In the genomic region with DNA sequence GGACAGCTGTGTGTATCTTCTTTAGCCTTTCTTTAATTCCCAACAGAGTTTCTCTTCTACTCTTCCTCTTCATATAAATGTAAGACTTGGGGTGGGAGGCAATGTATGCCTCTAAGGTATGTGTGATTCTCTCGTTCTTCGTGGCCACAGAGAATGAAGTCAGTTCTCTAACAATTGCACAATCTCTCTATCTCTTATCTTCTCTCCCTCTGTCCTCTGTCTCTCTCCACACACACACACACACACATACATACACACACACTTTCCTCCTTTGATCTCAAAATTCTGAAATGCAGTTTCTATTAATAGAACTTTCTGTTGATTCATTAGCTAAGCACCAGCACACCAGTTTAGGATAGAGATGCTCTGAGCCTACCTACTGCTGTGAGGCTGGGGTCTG, we compare ENCODE assay signal across 1 cellular context.
TF ChIP-seq lines count a peak whose summit lies in the region.

No MANE protein-coding gene starts in this region.

TF ChIP-seq in HEK293, 187 proteins besides CTCF, POLR2A, EP300 and RAD21 (continued from another document):
- no peak for TF ChIP-seq ZNF19 (tag by site-specific recombination; IDR thresholded peaks at IDR 0.05; ENCODE audit: low read depth)
- no peak for TF ChIP-seq KLF8 (tag by site-specific recombination; IDR thresholded peaks at IDR 0.05)
- TF ChIP-seq FEZF1 (tag by site-specific recombination; IDR thresholded peaks at IDR 0.05) = no peak
- no peak for TF ChIP-seq ZBTB1 (tag by site-specific recombination; IDR thresholded peaks at IDR 0.05)
- no peak for TF ChIP-seq ZNF610 (tag by site-specific recombination; IDR thresholded peaks at IDR 0.05; ENCODE audit: borderline replicate concordance)
- TF ChIP-seq MEIS1 (CRISPR knock-in tag; IDR thresholded peaks at IDR 0.05; ENCODE audit: borderline replicate concordance) = no peak
- TF ChIP-seq, protein P1, sequence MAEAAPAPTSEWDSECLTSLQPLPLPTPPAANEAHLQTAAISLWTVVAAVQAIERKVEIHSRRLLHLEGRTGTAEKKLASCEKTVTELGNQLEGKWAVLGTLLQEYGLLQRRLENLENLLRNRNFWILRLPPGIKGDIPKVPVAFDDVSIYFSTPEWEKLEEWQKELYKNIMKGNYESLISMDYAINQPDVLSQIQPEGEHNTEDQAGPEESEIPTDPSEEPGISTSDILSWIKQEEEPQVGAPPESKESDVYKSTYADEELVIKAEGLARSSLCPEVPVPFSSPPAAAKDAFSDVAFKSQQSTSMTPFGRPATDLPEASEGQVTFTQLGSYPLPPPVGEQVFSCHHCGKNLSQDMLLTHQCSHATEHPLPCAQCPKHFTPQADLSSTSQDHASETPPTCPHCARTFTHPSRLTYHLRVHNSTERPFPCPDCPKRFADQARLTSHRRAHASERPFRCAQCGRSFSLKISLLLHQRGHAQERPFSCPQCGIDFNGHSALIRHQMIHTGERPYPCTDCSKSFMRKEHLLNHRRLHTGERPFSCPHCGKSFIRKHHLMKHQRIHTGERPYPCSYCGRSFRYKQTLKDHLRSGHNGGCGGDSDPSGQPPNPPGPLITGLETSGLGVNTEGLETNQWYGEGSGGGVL (tag by site-specific recombination; IDR thresholded peaks at IDR 0.05) = peak; percentile 67; the same call in 1 of the 2 replicates
- TF ChIP-seq ZNF596 (tag by site-specific recombination; IDR thresholded peaks at IDR 0.05) = no peak
- no peak for TF ChIP-seq ZNF549 (tag by site-specific recombination; IDR thresholded peaks at IDR 0.05)
- no peak for TF ChIP-seq KLF9 (tag by site-specific recombination; IDR thresholded peaks at IDR 0.05; ENCODE audit: low read depth)
- TF ChIP-seq ZNF677 (tag by site-specific recombination; IDR thresholded peaks at IDR 0.05) = no peak
- TF ChIP-seq HOXC10 (CRISPR knock-in tag; IDR thresholded peaks at IDR 0.05) = no peak
- TF ChIP-seq, protein P2, sequence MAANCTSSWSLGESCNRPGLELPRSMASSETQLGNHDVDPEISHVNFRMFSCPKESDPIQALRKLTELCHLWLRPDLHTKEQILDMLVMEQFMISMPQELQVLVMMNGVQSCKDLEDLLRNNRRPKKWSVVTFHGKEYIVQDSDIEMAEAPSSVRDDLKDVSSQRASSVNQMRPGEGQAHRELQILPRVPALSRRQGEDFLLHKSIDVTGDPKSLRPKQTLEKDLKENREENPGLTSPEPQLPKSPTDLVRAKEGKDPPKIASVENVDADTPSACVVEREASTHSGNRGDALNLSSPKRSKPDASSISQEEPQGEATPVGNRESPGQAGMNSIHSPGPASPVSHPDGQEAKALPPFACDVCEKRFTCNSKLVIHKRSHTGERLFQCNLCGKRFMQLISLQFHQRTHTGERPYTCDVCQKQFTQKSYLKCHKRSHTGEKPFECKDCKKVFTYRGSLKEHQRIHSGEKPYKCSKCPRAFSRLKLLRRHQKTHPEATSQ (tag by site-specific recombination; IDR thresholded peaks at IDR 0.05) = no peak
